19 cellular contexts compared by ENCODE assay signal in genomic region chr22:19846620-19847344, GRCh38.
"Had no signal": no experiment of that assay in that cellular context is flagged by ENCODE, and none has a peak within 500 bp of the region (broad histone marks: within the 10 kb centered on the region; RNA-seq: fewer than 3 reads in every experiment).

No MANE protein-coding gene starts in this region.

- H3K27me3 Mint-ChIP-seq: activated CD4-positive, alpha-beta memory T cell treated with anti-CD3 and anti-CD28 coated beads for 36 hours; activated CD8-positive, alpha-beta memory T cell treated with anti-CD3 and anti-CD28 coated beads, Interleukin-2, amount 10 ng/mL, durations not matched to agents 7 days and 5 days; effector memory CD8-positive, alpha-beta T cell; naive thymus-derived CD8-positive, alpha-beta T cell; stimulated activated naive B cell treated with anti-CD40 and anti-IgM and Interleukin-4, amounts not matched to agents 10 μg/mL and 1 μg/mL and 100 μg/mL, for 72 hours had no signal

- H3K27ac ChIP-seq: pancreas, right lobe of liver, thoracic aorta, upper lobe of right lung had no signal

- H3K27ac Mint-ChIP-seq: activated CD4-positive, alpha-beta memory T cell treated with anti-CD3 and anti-CD28 coated beads for 36 hours; activated CD8-positive, alpha-beta memory T cell treated with anti-CD3 and anti-CD28 coated beads, Interleukin-2, amount 10 ng/mL, durations not matched to agents 7 days and 5 days; activated T-helper 2 cell treated with anti-CD3 and anti-CD28 coated beads, Interferon-gamma antibody, Interleukin-2, Interleukin-4, amounts not matched to agents 10 μg/mL and 5 μg/mL and 100 μg/mL, durations not matched to agents 14 hours and 24 hours and 36 hours; brain; effector memory CD8-positive, alpha-beta T cell; stimulated activated naive B cell treated with anti-CD40 and anti-IgM and Interleukin-4, amounts not matched to agents 10 μg/mL and 1 μg/mL and 100 μg/mL, for 72 hours; T-helper 1 cell treated with Interleukin-12 subunit alpha and Interleukin-12 subunit beta and Interleukin-4 antibody, amounts not matched to agents 30 μg/mL and 1 μg/mL, for 36 hours had no signal

- H3K9me3 ChIP-seq: pancreas, right lobe of liver, thoracic aorta, upper lobe of right lung had no signal

- DNase-seq: activated CD4-positive, alpha-beta memory T cell treated with anti-CD3 and anti-CD28 coated beads for 36 hours; activated CD8-positive, alpha-beta memory T cell treated with anti-CD3 and anti-CD28 coated beads, Interleukin-2, amount 10 ng/mL, durations not matched to agents 7 days and 5 days; activated naive CD4-positive, alpha-beta T cell treated with Interleukin-2 at 50 U/mL for 16 hours; activated T-cell treated with anti-CD3 and anti-CD28 coated beads, Interleukin-2, amount 50 U/mL, for 1 hour; anterior cingulate cortex; caudate nucleus; effector memory CD8-positive, alpha-beta T cell; left cardiac atrium; mesendoderm; naive thymus-derived CD8-positive, alpha-beta T cell; pancreas; stimulated activated CD4-positive, alpha-beta T cell treated with anti-CD3 and anti-CD28 coated beads, Interleukin-4, amount 100 ng/mL, for 4 hours; stimulated activated naive B cell treated with anti-CD40 and anti-IgM and Interleukin-4, amounts not matched to agents 10 μg/mL and 1 μg/mL and 100 μg/mL, for 72 hours; upper lobe of right lung had no signal

- H3K27me3 ChIP-seq: pancreas, right lobe of liver, upper lobe of right lung had no signal

- H3K4me3 Mint-ChIP-seq: activated CD4-positive, alpha-beta memory T cell treated with anti-CD3 and anti-CD28 coated beads for 36 hours; activated CD8-positive, alpha-beta memory T cell treated with anti-CD3 and anti-CD28 coated beads, Interleukin-2, amount 10 ng/mL, durations not matched to agents 7 days and 5 days; brain; effector memory CD8-positive, alpha-beta T cell; stimulated activated naive B cell treated with anti-CD40 and anti-IgM and Interleukin-4, amounts not matched to agents 10 μg/mL and 1 μg/mL and 100 μg/mL, for 72 hours; T-helper 1 cell treated with Interleukin-12 subunit alpha and Interleukin-12 subunit beta and Interleukin-4 antibody, amounts not matched to agents 30 μg/mL and 1 μg/mL, for 36 hours had no signal

- ATAC-seq: activated CD8-positive, alpha-beta memory T cell treated with anti-CD3 and anti-CD28 coated beads, Interleukin-2, amount 10 ng/mL, durations not matched to agents 7 days and 5 days; effector memory CD8-positive, alpha-beta T cell; left cardiac atrium; naive thymus-derived CD8-positive, alpha-beta T cell; pancreas; right lobe of liver; stimulated activated naive B cell treated with anti-CD40 and anti-IgM and Interleukin-4, amounts not matched to agents 10 μg/mL and 1 μg/mL and 100 μg/mL, for 72 hours; upper lobe of right lung had no signal

- H3K9me3 Mint-ChIP-seq: activated CD4-positive, alpha-beta memory T cell treated with anti-CD3 and anti-CD28 coated beads for 36 hours; brain; effector memory CD8-positive, alpha-beta T cell; naive thymus-derived CD8-positive, alpha-beta T cell; stimulated activated naive B cell treated with anti-CD40 and anti-IgM and Interleukin-4, amounts not matched to agents 10 μg/mL and 1 μg/mL and 100 μg/mL, for 72 hours; T-helper 1 cell treated with Interleukin-12 subunit alpha and Interleukin-12 subunit beta and Interleukin-4 antibody, amounts not matched to agents 30 μg/mL and 1 μg/mL, for 36 hours had no signal

- H3K4me3 ChIP-seq: pancreas, right lobe of liver, thoracic aorta, upper lobe of right lung had no signal
